In the genomic region with DNA sequence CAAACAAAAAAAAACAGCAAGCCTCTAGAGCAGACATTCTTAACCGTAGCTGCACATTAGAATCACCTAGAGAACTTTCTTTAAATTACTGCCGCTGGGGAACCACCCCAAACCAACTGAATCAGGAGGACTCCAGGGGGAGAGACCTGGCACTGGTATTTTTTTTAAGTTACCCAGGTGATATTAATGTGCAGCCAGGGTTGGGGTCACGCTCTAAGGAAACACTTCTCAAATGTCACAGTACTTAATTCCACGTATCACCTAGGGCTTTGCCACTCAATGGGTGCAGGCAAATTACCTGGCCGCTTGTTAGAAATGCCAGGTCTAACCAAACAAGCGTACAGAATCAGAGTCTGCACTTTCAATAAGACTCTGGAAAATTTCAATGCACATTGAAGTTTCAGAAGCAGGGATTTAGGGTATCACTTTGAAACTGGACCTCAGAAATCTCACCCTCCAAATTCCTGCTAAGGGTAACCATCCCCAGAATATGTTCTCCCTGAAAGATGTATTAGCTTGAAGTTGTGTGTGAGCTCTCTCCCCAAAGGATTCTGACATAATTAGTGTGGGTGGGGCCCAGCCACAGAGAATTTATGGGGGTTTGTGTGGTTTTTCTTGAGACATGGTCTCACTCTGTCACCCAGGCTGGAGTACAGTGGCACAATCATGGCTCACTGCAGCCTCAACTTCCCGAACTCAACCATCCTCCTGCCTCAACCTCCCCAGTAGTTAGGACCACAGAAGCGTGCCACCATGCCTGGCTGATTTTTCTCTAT, we compare ENCODE assay signal across 34 cellular contexts. TPM values are rescaled to one million over a fixed set of nuclear protein-coding genes. Genes with fewer than 3 reads are reported as not detected.
"Had no signal": no experiment of that assay in that cellular context is flagged by ENCODE, and none has a peak within 500 bp of the region (broad histone marks: within the 10 kb centered on the region; RNA-seq: fewer than 3 reads in every experiment).

No MANE protein-coding gene starts in this region.

- ATAC-seq: activated CD8-positive, alpha-beta memory T cell treated with anti-CD3 and anti-CD28 coated beads, Interleukin-2, amount 10 ng/mL, durations not matched to agents 7 days and 5 days; gastroesophageal sphincter; left ventricle myocardium superior; sciatic nerve; stimulated activated memory B cell treated with anti-CD40 and anti-IgM and Interleukin-4, amounts not matched to agents 10 μg/mL and 1 μg/mL and 100 μg/mL, for 72 hours had no signal

- H3K27ac Mint-ChIP-seq: activated T-helper 17 cell treated with anti-CD3 and anti-CD28 coated beads, Interleukin-2, amount 50 U/mL, for 72 hours; mesothelial cell of epicardium; naive B cell; nephron progenitor cell; stimulated activated memory B cell treated with anti-CD40 and anti-IgM and Interleukin-4, amounts not matched to agents 10 μg/mL and 1 μg/mL and 100 μg/mL, for 72 hours had no signal

- H3K4me1 Mint-ChIP-seq: activated T-helper 17 cell treated with anti-CD3 and anti-CD28 coated beads, Interleukin-2, amount 50 U/mL, for 72 hours; naive B cell; nephron progenitor cell; stimulated activated memory B cell treated with anti-CD40 and anti-IgM and Interleukin-4, amounts not matched to agents 10 μg/mL and 1 μg/mL and 100 μg/mL, for 72 hours had no signal

- DNase-seq: activated CD4-positive, alpha-beta T cell treated with anti-CD3 and anti-CD28 coated beads for 48 hours; activated CD4-positive, alpha-beta T cell treated with anti-CD3 and anti-CD28 coated beads, Interleukin-2, amount 50 U/mL, for 48 hours; activated CD8-positive, alpha-beta memory T cell treated with anti-CD3 and anti-CD28 coated beads, Interleukin-2, amount 10 ng/mL, durations not matched to agents 7 days and 5 days; activated gamma-delta T cell treated with Interleukin-2 at 50 U/mL for 16 hours; activated naive CD4-positive, alpha-beta T cell treated with anti-CD3 and anti-CD28 coated beads, Interleukin-2, amount 50 U/mL, for 16 hours; amniotic stem cell; brain microvascular endothelial cell; islet precursor cell; left ventricle myocardium superior; mammary epithelial cell; naive B cell; nephron progenitor cell; ovary; retina; stimulated activated CD4-positive, alpha-beta T cell treated with anti-CD3 and anti-CD28 coated beads, Interleukin-12 subunit alpha, Interleukin-12 subunit beta, amount 100 ng/mL, for 4 hours; stimulated activated CD4-positive, alpha-beta T cell treated with anti-CD3 and anti-CD28 coated beads, Interleukin-4, amount 100 ng/mL, for 1 hour; tibial artery; WERI-Rb-1 had no signal

- H3K4me3 Mint-ChIP-seq: activated CD8-positive, alpha-beta memory T cell treated with anti-CD3 and anti-CD28 coated beads, Interleukin-2, amount 10 ng/mL, durations not matched to agents 7 days and 5 days; activated T-helper 17 cell treated with anti-CD3 and anti-CD28 coated beads, Interleukin-2, amount 50 U/mL, for 72 hours; mesothelial cell of epicardium; naive B cell; nephron progenitor cell; stimulated activated memory B cell treated with anti-CD40 and anti-IgM and Interleukin-4, amounts not matched to agents 10 μg/mL and 1 μg/mL and 100 μg/mL, for 72 hours had no signal

- H3K36me3 Mint-ChIP-seq: activated CD8-positive, alpha-beta memory T cell treated with anti-CD3 and anti-CD28 coated beads, Interleukin-2, amount 10 ng/mL, durations not matched to agents 7 days and 5 days; mesothelial cell of epicardium; naive B cell; stimulated activated memory B cell treated with anti-CD40 and anti-IgM and Interleukin-4, amounts not matched to agents 10 μg/mL and 1 μg/mL and 100 μg/mL, for 72 hours had no signal

- H3K27ac ChIP-seq: brain microvascular endothelial cell, gastroesophageal sphincter, hepatocyte, ovary, prostate gland, skin epidermis, suprapubic skin, tibial artery, WERI-Rb-1 had no signal

- H3K27me3 Mint-ChIP-seq: activated CD8-positive, alpha-beta memory T cell treated with anti-CD3 and anti-CD28 coated beads, Interleukin-2, amount 10 ng/mL, durations not matched to agents 7 days and 5 days had no signal

- H3K9me3 Mint-ChIP-seq: activated T-helper 17 cell treated with anti-CD3 and anti-CD28 coated beads, Interleukin-2, amount 50 U/mL, for 72 hours had no signal

RNA-seq across cellular contexts. Expression of gene ISX, which starts 12.7 kb away (rescaled TPM):
- total RNA-seq: activated CD8-positive, alpha-beta memory T cell treated with anti-CD3 and anti-CD28 coated beads, Interleukin-2, amount 10 ng/mL, durations not matched to agents 7 days and 5 days; activated T-helper 17 cell treated with anti-CD3 and anti-CD28 coated beads, Interleukin-2, amount 50 U/mL, for 72 hours; astrocyte; cardiac septum; endothelial cell of umbilical vein; fibroblast of lung; fibroblast of villous mesenchyme; gastroesophageal sphincter; left ventricle myocardium superior; mammary epithelial cell; sciatic nerve; suprapubic skin; T-helper 1 cell treated with Interleukin-12 subunit alpha and Interleukin-12 subunit beta and Interleukin-4 antibody, amounts not matched to agents 30 ng/mL and 1 ng/mL, for 36 hours; ureter had no signal
